In the genomic region with DNA sequence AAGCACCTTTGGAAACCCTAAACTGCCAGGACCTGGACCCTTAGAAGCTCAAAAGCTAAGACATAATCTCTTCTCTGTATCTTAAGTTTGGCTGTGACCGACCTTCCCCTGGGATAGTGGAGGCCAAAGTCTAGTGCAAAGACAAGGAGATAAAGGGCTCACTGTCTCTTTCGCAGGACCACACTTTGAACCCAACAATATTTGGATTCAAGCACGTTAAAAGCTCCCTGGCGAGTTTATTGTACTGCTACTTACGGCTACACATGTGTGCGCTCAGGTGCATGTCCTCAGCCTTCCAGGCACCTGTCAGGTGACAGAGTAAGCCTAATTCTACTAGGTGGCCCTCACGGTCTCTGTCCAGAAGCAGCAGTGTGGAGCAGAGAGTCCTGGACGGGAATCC, we compare ENCODE assay signal across 9 cellular contexts. TPM values are rescaled to one million over a fixed set of nuclear protein-coding genes. Genes with fewer than 3 reads are reported as not detected.
"Had no signal": no experiment of that assay in that cellular context is flagged by ENCODE, and none has a peak within 500 bp of the region (broad histone marks: within the 10 kb centered on the region; RNA-seq: fewer than 3 reads in every experiment).

No MANE protein-coding gene starts in this region.

- ATAC-seq: K562 had no signal

- H3K27ac ChIP-seq: HL-60 had no signal

- H3K27ac Mint-ChIP-seq: IgD-negative memory B cell had no signal

- H3K4me1 Mint-ChIP-seq: IgD-negative memory B cell had no signal

- FAIRE-seq: HTR-8/SVneo, K562 had no signal

- H3K4me3 Mint-ChIP-seq: IgD-negative memory B cell had no signal

- H3K4me3 ChIP-seq: K562 had no signal

- H3K27me3 Mint-ChIP-seq: IgD-negative memory B cell had no signal

- H3K36me3 Mint-ChIP-seq: IgD-negative memory B cell had no signal

- DNase-seq: IMR-90, KBM-7, KG1 had no signal

RNA-seq across cellular contexts. Expression of a gene that starts 55.9 kb away (rescaled TPM):
- total RNA-seq: HT-29, HT1080, IMR-90 had no signal
- polyA plus RNA-seq: IgD-negative memory B cell, IMR-90, K562 had no signal
